2 cellular contexts compared by ENCODE assay signal in the genomic region with DNA sequence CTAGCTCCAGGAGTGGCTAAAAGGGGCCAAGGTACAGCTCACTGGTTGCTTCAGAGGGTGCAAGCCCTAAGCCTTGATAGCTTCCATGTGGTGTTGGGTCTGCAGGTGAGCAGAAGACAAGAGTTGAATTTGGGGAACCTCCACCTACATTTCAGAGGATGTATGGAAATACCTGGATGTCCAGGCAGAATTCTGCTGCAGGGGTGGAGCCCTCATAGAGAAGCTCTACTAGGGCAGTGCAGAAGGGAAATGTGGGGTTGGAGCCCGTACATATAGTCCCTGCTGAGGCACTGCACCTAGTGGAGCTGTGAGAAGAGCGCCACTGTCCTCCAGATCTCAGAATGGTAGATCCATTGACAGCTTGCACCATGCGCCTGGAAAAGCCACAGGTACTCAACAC.
A peak's percentile ranks its signal among the peaks of the same experiment; 100 is the strongest.
TF ChIP-seq lines count a peak whose summit lies in the region.

No MANE protein-coding gene starts in this region.

TF ChIP-seq in HepG2, 621 proteins besides CTCF, POLR2A, EP300 and RAD21:
- TF ChIP-seq, protein P1, sequence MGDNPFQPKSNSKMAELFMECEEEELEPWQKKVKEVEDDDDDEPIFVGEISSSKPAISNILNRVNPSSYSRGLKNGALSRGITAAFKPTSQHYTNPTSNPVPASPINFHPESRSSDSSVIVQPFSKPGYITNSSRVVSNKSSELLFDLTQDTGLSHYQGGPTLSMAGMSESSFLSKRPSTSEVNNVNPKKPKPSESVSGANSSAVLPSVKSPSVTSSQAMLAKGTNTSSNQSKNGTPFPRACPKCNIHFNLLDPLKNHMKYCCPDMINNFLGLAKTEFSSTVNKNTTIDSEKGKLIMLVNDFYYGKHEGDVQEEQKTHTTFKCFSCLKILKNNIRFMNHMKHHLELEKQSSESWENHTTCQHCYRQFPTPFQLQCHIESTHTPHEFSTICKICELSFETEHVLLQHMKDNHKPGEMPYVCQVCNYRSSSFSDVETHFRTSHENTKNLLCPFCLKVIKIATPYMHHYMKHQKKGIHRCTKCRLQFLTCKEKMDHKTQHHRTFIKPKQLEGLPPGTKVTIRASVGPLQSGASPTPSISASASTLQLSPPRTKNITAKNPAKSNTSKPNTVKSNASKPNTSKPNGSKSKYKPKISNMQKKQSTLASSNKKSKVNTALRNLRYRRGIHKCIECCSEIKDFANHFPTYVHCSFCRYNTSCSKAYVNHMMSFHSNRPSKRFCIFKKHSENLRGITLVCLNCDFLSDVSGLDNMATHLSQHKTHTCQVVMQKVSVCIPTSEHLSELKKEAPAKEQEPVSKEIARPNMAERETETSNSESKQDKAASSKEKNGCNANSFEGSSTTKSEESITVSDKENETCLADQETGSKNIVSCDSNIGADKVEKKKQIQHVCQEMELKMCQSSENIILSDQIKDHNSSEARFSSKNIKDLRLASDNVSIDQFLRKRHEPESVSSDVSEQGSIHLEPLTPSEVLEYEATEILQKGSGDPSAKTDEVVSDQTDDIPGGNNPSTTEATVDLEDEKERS (CRISPR knock-in tag; IDR thresholded peaks at IDR 0.05): peak; percentile 58; the same call in 1 of the 2 replicates
- 0 out of 2 replicates have a peak, but pooled peaks have one; percentile 59 for TF ChIP-seq TOPORS (CRISPR knock-in tag; IDR thresholded peaks at IDR 0.05)
- TF ChIP-seq ZMYM2 (CRISPR knock-in tag; IDR thresholded peaks at IDR 0.05): peak; percentile 56; the same call in 1 of the 2 replicates
- peak; percentile 18 for TF ChIP-seq ZFP36 (IDR thresholded peaks at IDR 0.05; ENCODE audit: borderline replicate concordance, low read depth, low read length, partially characterized antibody)
- TF ChIP-seq, protein P2, sequence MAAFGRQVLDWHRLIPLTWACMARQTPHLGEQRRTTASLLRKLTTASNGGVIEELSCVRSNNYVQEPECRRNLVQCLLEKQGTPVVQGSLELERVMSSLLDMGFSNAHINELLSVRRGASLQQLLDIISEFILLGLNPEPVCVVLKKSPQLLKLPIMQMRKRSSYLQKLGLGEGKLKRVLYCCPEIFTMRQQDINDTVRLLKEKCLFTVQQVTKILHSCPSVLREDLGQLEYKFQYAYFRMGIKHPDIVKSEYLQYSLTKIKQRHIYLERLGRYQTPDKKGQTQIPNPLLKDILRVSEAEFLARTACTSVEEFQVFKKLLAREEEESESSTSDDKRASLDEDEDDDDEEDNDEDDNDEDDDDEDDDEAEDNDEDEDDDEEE (CRISPR knock-in tag; IDR thresholded peaks at IDR 0.05): no peak
- 0 out of 2 replicates have a peak, but pooled peaks have one; percentile 28 for TF ChIP-seq NFIB (CRISPR knock-in tag; IDR thresholded peaks at IDR 0.05; ENCODE audit: borderline replicate concordance)
- TF ChIP-seq, protein P3, sequence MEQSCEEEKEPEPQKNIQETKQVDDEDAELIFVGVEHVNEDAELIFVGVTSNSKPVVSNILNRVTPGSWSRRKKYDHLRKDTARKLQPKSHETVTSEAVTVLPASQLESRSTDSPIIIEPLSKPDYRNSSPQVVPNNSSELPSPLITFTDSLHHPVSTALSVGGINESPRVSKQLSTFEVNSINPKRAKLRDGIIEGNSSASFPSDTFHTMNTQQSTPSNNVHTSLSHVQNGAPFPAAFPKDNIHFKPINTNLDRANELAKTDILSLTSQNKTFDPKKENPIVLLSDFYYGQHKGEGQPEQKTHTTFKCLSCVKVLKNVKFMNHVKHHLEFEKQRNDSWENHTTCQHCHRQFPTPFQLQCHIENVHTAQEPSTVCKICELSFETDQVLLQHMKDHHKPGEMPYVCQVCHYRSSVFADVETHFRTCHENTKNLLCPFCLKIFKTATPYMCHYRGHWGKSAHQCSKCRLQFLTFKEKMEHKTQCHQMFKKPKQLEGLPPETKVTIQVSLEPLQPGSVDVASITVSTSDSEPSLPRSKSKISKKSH (CRISPR knock-in tag; IDR thresholded peaks at IDR 0.05; ENCODE audit: borderline replicate concordance): peak; percentile 45; the same call in 1 of the 2 replicates
- no peak for TF ChIP-seq MEIS1 (CRISPR knock-in tag; IDR thresholded peaks at IDR 0.05; ENCODE audit: borderline replicate concordance)
- no peak for TF ChIP-seq CEBPB (IDR thresholded peaks at IDR 0.05; ENCODE audit: borderline replicate concordance, low read depth, low read length)
TF ChIP-seq in HepG2: peak in this region for 6.

TF ChIP-seq in GM23338, 12 proteins besides CTCF, POLR2A, EP300 and RAD21:
- TF ChIP-seq, protein P4, sequence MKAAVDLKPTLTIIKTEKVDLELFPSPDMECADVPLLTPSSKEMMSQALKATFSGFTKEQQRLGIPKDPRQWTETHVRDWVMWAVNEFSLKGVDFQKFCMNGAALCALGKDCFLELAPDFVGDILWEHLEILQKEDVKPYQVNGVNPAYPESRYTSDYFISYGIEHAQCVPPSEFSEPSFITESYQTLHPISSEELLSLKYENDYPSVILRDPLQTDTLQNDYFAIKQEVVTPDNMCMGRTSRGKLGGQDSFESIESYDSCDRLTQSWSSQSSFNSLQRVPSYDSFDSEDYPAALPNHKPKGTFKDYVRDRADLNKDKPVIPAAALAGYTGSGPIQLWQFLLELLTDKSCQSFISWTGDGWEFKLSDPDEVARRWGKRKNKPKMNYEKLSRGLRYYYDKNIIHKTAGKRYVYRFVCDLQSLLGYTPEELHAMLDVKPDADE (IDR thresholded peaks at IDR 0.05): no peak
- no peak for TF ChIP-seq NANOG (IDR thresholded peaks at IDR 0.05; ENCODE audit: borderline replicate concordance)
- no peak for TF ChIP-seq STAT1 (IDR thresholded peaks at IDR 0.05; ENCODE audit: unreplicated experiment)
- TF ChIP-seq CREB1 (CRISPR knock-in tag; IDR thresholded peaks at IDR 0.05; ENCODE audit: low read depth): no peak
- TF ChIP-seq POLR2AphosphoS5 (IDR thresholded peaks at IDR 0.05; ENCODE audit: low read depth): no peak
- no peak for TF ChIP-seq EZH2 (IDR thresholded peaks at IDR 0.05; ENCODE audit: low read depth, unreplicated experiment)
- TF ChIP-seq, protein P5, sequence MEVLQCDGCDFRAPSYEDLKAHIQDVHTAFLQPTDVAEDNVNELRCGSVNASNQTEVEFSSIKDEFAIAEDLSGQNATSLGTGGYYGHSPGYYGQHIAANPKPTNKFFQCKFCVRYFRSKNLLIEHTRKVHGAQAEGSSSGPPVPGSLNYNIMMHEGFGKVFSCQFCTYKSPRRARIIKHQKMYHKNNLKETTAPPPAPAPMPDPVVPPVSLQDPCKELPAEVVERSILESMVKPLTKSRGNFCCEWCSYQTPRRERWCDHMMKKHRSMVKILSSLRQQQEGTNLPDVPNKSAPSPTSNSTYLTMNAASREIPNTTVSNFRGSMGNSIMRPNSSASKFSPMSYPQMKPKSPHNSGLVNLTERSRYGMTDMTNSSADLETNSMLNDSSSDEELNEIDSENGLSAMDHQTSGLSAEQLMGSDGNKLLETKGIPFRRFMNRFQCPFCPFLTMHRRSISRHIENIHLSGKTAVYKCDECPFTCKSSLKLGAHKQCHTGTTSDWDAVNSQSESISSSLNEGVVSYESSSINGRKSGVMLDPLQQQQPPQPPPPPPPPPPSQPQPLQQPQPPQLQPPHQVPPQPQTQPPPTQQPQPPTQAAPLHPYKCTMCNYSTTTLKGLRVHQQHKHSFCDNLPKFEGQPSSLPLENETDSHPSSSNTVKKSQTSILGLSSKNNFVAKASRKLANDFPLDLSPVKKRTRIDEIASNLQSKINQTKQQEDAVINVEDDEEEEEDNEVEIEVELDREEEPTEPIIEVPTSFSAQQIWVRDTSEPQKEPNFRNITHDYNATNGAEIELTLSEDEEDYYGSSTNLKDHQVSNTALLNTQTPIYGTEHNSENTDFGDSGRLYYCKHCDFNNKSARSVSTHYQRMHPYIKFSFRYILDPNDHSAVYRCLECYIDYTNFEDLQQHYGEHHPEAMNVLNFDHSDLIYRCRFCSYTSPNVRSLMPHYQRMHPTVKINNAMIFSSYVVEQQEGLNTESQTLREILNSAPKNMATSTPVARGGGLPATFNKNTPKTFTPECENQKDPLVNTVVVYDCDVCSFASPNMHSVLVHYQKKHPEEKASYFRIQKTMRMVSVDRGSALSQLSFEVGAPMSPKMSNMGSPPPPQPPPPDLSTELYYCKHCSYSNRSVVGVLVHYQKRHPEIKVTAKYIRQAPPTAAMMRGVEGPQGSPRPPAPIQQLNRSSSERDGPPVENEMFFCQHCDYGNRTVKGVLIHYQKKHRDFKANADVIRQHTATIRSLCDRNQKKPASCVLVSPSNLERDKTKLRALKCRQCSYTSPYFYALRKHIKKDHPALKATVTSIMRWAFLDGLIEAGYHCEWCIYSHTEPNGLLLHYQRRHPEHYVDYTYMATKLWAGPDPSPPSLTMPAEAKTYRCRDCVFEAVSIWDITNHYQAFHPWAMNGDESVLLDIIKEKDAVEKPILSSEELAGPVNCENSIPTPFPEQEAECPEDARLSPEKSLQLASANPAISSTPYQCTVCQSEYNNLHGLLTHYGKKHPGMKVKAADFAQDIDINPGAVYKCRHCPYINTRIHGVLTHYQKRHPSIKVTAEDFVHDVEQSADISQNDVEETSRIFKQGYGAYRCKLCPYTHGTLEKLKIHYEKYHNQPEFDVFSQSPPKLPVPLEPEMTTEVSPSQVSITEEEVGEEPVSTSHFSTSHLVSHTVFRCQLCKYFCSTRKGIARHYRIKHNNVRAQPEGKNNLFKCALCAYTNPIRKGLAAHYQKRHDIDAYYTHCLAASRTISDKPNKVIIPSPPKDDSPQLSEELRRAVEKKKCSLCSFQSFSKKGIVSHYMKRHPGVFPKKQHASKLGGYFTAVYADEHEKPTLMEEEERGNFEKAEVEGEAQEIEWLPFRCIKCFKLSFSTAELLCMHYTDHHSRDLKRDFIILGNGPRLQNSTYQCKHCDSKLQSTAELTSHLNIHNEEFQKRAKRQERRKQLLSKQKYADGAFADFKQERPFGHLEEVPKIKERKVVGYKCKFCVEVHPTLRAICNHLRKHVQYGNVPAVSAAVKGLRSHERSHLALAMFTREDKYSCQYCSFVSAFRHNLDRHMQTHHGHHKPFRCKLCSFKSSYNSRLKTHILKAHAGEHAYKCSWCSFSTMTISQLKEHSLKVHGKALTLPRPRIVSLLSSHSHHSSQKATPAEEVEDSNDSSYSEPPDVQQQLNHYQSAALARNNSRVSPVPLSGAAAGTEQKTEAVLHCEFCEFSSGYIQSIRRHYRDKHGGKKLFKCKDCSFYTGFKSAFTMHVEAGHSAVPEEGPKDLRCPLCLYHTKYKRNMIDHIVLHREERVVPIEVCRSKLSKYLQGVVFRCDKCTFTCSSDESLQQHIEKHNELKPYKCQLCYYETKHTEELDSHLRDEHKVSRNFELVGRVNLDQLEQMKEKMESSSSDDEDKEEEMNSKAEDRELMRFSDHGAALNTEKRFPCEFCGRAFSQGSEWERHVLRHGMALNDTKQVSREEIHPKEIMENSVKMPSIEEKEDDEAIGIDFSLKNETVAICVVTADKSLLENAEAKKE (CRISPR knock-in tag; IDR thresholded peaks at IDR 0.05): no peak
- no peak for TF ChIP-seq EZH2phosphoT487 (IDR thresholded peaks at IDR 0.05; ENCODE audit: unreplicated experiment)
- TF ChIP-seq ZNF331 (CRISPR knock-in tag; IDR thresholded peaks at IDR 0.05; ENCODE audit: low read depth): no peak
- TF ChIP-seq ZNF114 (CRISPR knock-in tag; IDR thresholded peaks at IDR 0.05): no peak
- TF ChIP-seq, protein P6, sequence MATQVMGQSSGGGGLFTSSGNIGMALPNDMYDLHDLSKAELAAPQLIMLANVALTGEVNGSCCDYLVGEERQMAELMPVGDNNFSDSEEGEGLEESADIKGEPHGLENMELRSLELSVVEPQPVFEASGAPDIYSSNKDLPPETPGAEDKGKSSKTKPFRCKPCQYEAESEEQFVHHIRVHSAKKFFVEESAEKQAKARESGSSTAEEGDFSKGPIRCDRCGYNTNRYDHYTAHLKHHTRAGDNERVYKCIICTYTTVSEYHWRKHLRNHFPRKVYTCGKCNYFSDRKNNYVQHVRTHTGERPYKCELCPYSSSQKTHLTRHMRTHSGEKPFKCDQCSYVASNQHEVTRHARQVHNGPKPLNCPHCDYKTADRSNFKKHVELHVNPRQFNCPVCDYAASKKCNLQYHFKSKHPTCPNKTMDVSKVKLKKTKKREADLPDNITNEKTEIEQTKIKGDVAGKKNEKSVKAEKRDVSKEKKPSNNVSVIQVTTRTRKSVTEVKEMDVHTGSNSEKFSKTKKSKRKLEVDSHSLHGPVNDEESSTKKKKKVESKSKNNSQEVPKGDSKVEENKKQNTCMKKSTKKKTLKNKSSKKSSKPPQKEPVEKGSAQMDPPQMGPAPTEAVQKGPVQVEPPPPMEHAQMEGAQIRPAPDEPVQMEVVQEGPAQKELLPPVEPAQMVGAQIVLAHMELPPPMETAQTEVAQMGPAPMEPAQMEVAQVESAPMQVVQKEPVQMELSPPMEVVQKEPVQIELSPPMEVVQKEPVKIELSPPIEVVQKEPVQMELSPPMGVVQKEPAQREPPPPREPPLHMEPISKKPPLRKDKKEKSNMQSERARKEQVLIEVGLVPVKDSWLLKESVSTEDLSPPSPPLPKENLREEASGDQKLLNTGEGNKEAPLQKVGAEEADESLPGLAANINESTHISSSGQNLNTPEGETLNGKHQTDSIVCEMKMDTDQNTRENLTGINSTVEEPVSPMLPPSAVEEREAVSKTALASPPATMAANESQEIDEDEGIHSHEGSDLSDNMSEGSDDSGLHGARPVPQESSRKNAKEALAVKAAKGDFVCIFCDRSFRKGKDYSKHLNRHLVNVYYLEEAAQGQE (IDR thresholded peaks at IDR 0.05; ENCODE audit: unreplicated experiment): no peak
